16 cellular contexts compared by ENCODE assay signal in genomic region chr12:16603265-16603915, GRCh38. TPM values are rescaled to one million over a fixed set of nuclear protein-coding genes. Genes with fewer than 3 reads are reported as not detected.
A peak's percentile ranks its signal among the peaks of the same experiment; 100 is the strongest.
DNase-seq lines count a peak whose midpoint lies in the region; ATAC-seq and TF ChIP-seq lines count a peak whose summit lies in the region.
"Had no signal": no experiment of that assay in that cellular context is flagged by ENCODE, and none has a peak within 500 bp of the region (broad histone marks: within the 10 kb centered on the region; RNA-seq: fewer than 3 reads in every experiment).

No MANE protein-coding gene starts in this region.

- POLR2A ChIA-PET in OCI-LY7 (lab: Charles Lee) = interaction anchor here (0.7 to 3.3 kb wide), 6 partner anchors 9 to 1720 kb away, joined by 3 to 13 read pairs (median 7); no protein-coding TSS in a partner anchor
- POLR2A ChIA-PET in CD8-positive, alpha-beta memory T cell (lab: Charles Lee) = no interaction called here

- peak overlapping the region; percentile 80 for H3K4me2 ChIP-seq in OCI-LY7 (ENCODE audit: low read length)

- no peak overlapping the region for H3K27ac Mint-ChIP-seq in CD8-positive, alpha-beta memory T cell
- H3K27ac Mint-ChIP-seq: CD4-positive, alpha-beta T cell had no signal

- peaks cover 0 to 2% (median 0%) of the 10 kb centered on the region in 5 donors for H3K27me3 ChIP-seq in subcutaneous abdominal adipose tissue (ENCODE audit: control insufficient read depth in 5 of 5, insufficient read depth in 4 of 5, low read length in 5 of 5)
- H3K27me3 ChIP-seq in CD8-positive, alpha-beta memory T cell (ENCODE audit: insufficient read depth, low read length, poor library complexity, severe bottlenecking) = no peaks in the 10 kb centered on the region
- H3K27me3 ChIP-seq: SJSA1 had no signal

- H3K36me3 Mint-ChIP-seq in CD8-positive, alpha-beta memory T cell = no peaks in the 10 kb centered on the region

- TF ChIP-seq CTCF in OCI-LY7 (conservative IDR thresholded peaks at IDR 0.05; ENCODE audit: low read length) = no peak

- H3K9me3 Mint-ChIP-seq in CD8-positive, alpha-beta memory T cell = peaks cover 9 to 18% (median 15%) of the 10 kb centered on the region in 5 donors
- H3K9me3 Mint-ChIP-seq: CD4-positive, alpha-beta T cell had no signal

- intact Hi-C loops in OCI-LY7 (cut with micrococcal nuclease; ENCODE audit: unreplicated experiment) = no loop called here

- no peaks in the 10 kb centered on the region for H3K4me1 Mint-ChIP-seq in CD8-positive, alpha-beta memory T cell

- H3K27ac ChIP-seq in OCI-LY7 (ENCODE audit: low read depth, low read length, poor library complexity, severe bottlenecking) = no peak overlapping the region
- no peak overlapping the region for H3K27ac ChIP-seq in subcutaneous abdominal adipose tissue (ENCODE audit: low read depth, low read length)
- no peak overlapping the region for H3K27ac ChIP-seq in CD8-positive, alpha-beta memory T cell (ENCODE audit: low read depth, low read length)
- H3K27ac ChIP-seq: right atrium auricular region, SJSA1 had no signal

- H4K20me1 ChIP-seq in OCI-LY7 (ENCODE audit: insufficient read depth, low read length) = no peaks in the 10 kb centered on the region

- ATAC-seq in GM21423 (IDR thresholded peaks at IDR 0.05; ENCODE audit: unreplicated experiment) = no peak
- ATAC-seq: HepG2 had no signal

- H3K9me3 ChIP-seq in OCI-LY7 (ENCODE audit: low read length) (no peaks in the 10 kb centered on the region), subcutaneous abdominal adipose tissue (ENCODE audit: control insufficient read depth in 5 of 5, low read length in 5 of 5) (no peaks in the 10 kb centered on the region)
- no peaks in the 10 kb centered on the region for H3K9me3 ChIP-seq in CD8-positive, alpha-beta memory T cell (ENCODE audit: low read length)
- H3K9me3 ChIP-seq: right atrium auricular region, SJSA1 had no signal

- no peak overlapping the region for H2AFZ ChIP-seq in OCI-LY7 (ENCODE audit: low read length)

- H3K79me2 ChIP-seq in OCI-LY7 (ENCODE audit: insufficient read depth, low read depth, low read length) = peaks cover 19% of the 10 kb centered on the region; the same call in 1 of the 2 replicates

- peaks cover 32% of the 10 kb centered on the region for H3K4me1 ChIP-seq in OCI-LY7 (ENCODE audit: insufficient read depth, low read length, poor library complexity, severe bottlenecking)
- peaks cover 0 to 43% (median 29%) of the 10 kb centered on the region in 5 donors for H3K4me1 ChIP-seq in subcutaneous abdominal adipose tissue (ENCODE audit: control insufficient read depth in 5 of 5, insufficient read depth in 5 of 5, low read length in 5 of 5)
- H3K4me1 ChIP-seq in CD8-positive, alpha-beta memory T cell (ENCODE audit: insufficient read depth, low read length) = no peaks in the 10 kb centered on the region
- H3K4me1 ChIP-seq: SJSA1 had no signal

- H3K9me2 ChIP-seq in OCI-LY7 (ENCODE audit: insufficient read depth, low read length) = no peaks in the 10 kb centered on the region

- peaks cover 15% of the 10 kb centered on the region; the same call in 1 of the 2 replicates for H3K36me3 ChIP-seq in OCI-LY7 (ENCODE audit: insufficient read depth, low read length)
- peaks cover 0 to 5% (median 0%) of the 10 kb centered on the region in 5 donors for H3K36me3 ChIP-seq in subcutaneous abdominal adipose tissue (ENCODE audit: control insufficient read depth in 5 of 5, insufficient read depth in 5 of 5, low read length in 5 of 5)
- H3K36me3 ChIP-seq in CD8-positive, alpha-beta memory T cell (ENCODE audit: insufficient read depth, low read length) = no peaks in the 10 kb centered on the region
- H3K36me3 ChIP-seq: right atrium auricular region, SJSA1 had no signal

- CTCF ChIA-PET in OCI-LY7 (lab: Charles Lee; ENCODE audit: unreplicated experiment) = no interaction called here
- CTCF ChIA-PET in CD8-positive, alpha-beta memory T cell (lab: Charles Lee) = no interaction called here

- no TSS peak for BruUV-seq in OCI-LY7 (replicated peaks; lab: Mats Ljungman, UMichigan)

- no peak overlapping the region for H3K9ac ChIP-seq in subcutaneous abdominal adipose tissue (ENCODE audit: low read length in 5 of 5)

- no peak overlapping the region for H3K4me3 Mint-ChIP-seq in CD8-positive, alpha-beta memory T cell
- H3K4me3 Mint-ChIP-seq: CD4-positive, alpha-beta T cell had no signal

- peaks cover 11 to 25% of the 10 kb centered on the region in 2 donors for H3K27me3 Mint-ChIP-seq in CD8-positive, alpha-beta memory T cell

- DNase-seq in Jurkat, Clone E6-1 (ENCODE audit: low read depth, low spot score) = peak; percentile 9
- DNase-seq in OCI-LY7 (ENCODE audit: low spot score) (no peak), left kidney (ENCODE audit: low read depth, low spot score) (peak; percentile 40), AG08395 (ENCODE audit: low spot score) (no peak)
- no peak for DNase-seq in CD8-positive, alpha-beta memory T cell
- DNase-seq: activated CD8-positive, alpha-beta memory T cell treated with anti-CD3 and anti-CD28 coated beads for 24 hours; activated effector memory CD4-positive, alpha-beta T cell treated with anti-CD3 and anti-CD28 coated beads, Interleukin-2, amount 50 U/mL, for 16 hours; CD4-positive, alpha-beta T cell; GF-D8; stimulated activated CD4-positive, alpha-beta T cell treated with anti-CD3 and anti-CD28 coated beads, Interleukin-2, amount 100 ng/mL, for 48 hours had no signal

- H3K4me3 ChIP-seq in Jurkat, Clone E6-1 (ENCODE audit: low read length) = no peak overlapping the region
- peak overlapping the region; percentile 77 for H3K4me3 ChIP-seq in OCI-LY7 (ENCODE audit: low read depth, low read length, poor library complexity, severe bottlenecking)
- H3K4me3 ChIP-seq in subcutaneous abdominal adipose tissue (ENCODE audit: low read depth in 1 of 5, low read length in 5 of 5) = peak overlapping the region in 4 of 5 donors; percentile 68 to 95 (median 80)
- no peak overlapping the region for H3K4me3 ChIP-seq in CD8-positive, alpha-beta memory T cell (ENCODE audit: low read length)
- H3K4me3 ChIP-seq: SJSA1 had no signal

RNA-seq across cellular contexts. Expression of gene LMO3, which starts 2.6 kb away (rescaled TPM):
- polyA plus RNA-seq in Jurkat, Clone E6-1 (2012; ENCODE audit: insufficient read depth, insufficient read length) = not detected
- total RNA-seq in OCI-LY7 (2014; rRNA removed; shearing (Covaris generic)) = 12.3 and 13.1 TPM in 2 replicates
- 10.6 and 14.5 TPM in 2 replicates for total RNA-seq in OCI-LY7 (2022)
- not detected for total RNA-seq in CD8-positive, alpha-beta memory T cell
- not detected for polyA plus RNA-seq in CD8-positive, alpha-beta memory T cell
- total RNA-seq: CD4-positive, alpha-beta T cell; HepG2; kidney epithelial cell; SJSA1 had no signal
- polyA plus RNA-seq: HepG2 had no signal

Comparison
In these comparisons a context has a peak if more than half of its experiments do, and no peak if none do; other contexts are left out.
1. DNase-seq: peak in Jurkat, Clone E6-1 (single experiment) and left kidney (single experiment); none in OCI-LY7 (single experiment), AG08395 (single experiment) and CD8-positive, alpha-beta memory T cell (0 of 5).
2. H3K4me3 ChIP-seq: peak in OCI-LY7 (single experiment) and subcutaneous abdominal adipose tissue (4 of 5); none in Jurkat, Clone E6-1 (single experiment) and CD8-positive, alpha-beta memory T cell (single experiment).
3. RNA of gene LMO3, which starts 2.6 kb away (total RNA-seq): 10.6 to 14.5 TPM in OCI-LY7; not detected in CD8-positive, alpha-beta memory T cell; every median in the first group is over 10 times any median in the second.